16 cellular contexts compared by ENCODE assay signal in the genomic region with DNA sequence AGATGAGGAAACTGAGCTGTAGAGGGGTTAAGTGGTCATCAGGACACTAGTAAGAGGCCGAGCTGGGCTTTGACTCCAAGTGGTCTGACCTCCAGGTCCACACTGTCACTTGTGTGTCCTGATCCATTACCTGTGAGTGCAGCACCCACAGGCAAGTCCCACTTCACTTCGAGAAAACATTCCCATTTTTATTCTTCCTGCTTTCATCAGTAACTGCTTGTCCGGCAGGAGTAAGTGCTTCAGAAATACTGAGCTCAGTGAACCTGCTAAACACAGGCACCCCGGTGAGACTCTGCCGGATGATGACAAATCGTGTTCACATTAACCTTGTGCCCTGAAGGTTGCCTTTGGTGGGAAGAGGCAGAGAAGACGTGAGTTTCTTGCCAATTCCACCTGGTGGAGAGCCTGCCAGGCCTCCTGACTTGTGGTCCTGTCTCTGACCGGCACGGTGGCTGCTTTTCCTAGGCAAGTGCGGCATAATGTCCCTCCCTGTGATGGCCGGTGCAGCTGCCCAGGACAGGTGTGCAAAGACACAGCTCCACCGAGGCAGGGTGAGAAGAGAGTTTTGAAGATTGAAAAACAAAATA. TPM values are rescaled to one million over a fixed set of nuclear protein-coding genes. Genes with fewer than 3 reads are reported as not detected.
DNase-seq lines count a peak whose midpoint lies in the region; FAIRE-seq and TF ChIP-seq lines count a peak whose summit lies in the region.
"Had no signal": no experiment of that assay in that cellular context is flagged by ENCODE, and none has a peak within 500 bp of the region (broad histone marks: within the 10 kb centered on the region; RNA-seq: fewer than 3 reads in every experiment).

No MANE protein-coding gene starts in this region.

- H3K9me3 ChIP-seq in H9 (ENCODE audit: control insufficient read depth, low read depth, low read length) (no peaks in the 10 kb centered on the region), PC-9 (ENCODE audit: insufficient read depth, low read depth) (no peaks in the 10 kb centered on the region), kidney (ENCODE audit: control insufficient read depth in 1 of 2, low read length in 2 of 2) (no peaks in the 10 kb centered on the region)
- H3K9me3 ChIP-seq: SJCRH30 had no signal

- DNase-seq in ACHN (peak; percentile 91), H9 (peak; percentile 23), PC-9 (peak in 1 of 2 experiments; percentile 78), kidney (peak; percentile 82), cardiac septum (ENCODE audit: low spot score) (no peak), caudate nucleus (lab: John Stamatoyannopoulos, UW) (no peak), lower leg skin (ENCODE audit: low spot score in 2 of 2) (no peak)
- DNase-seq: DMS153, KBM-7, NCI-H1048, NCI-H1694 treated with DMSO at 0.1 percent for 48 hours, NCI-H446 treated with DMSO at 0.1 percent for 48 hours, SJCRH30, T-helper 17 cell had no signal

- H2BK20ac ChIP-seq in H9 (ENCODE audit: low read depth, low read length, poor library complexity, severe bottlenecking), result no peak overlapping the region

- H3K14ac ChIP-seq in H9 (ENCODE audit: insufficient read depth, low read length), result no peak overlapping the region

- H3K56ac ChIP-seq in H9 (ENCODE audit: insufficient read length, low read depth, low read length), result no peak overlapping the region

- no peak for TF ChIP-seq POLR2A in lower leg skin (IDR thresholded peaks at IDR 0.05)

- no TSS peak for BruUV-seq in PC-9 (replicated peaks; lab: Mats Ljungman, UMichigan)

- H3F3A ChIP-seq in PC-9 (ENCODE audit: insufficient read depth, low read depth), result peaks cover 6% of the 10 kb centered on the region; the same call in 1 of the 2 replicates

- no peak overlapping the region for H2BK15ac ChIP-seq in H9 (ENCODE audit: low read depth, low read length)

- H3K9ac ChIP-seq in H9 (ENCODE audit: extremely low read depth, insufficient read length, low read length), result no peak overlapping the region
- no peak overlapping the region for H3K9ac ChIP-seq in kidney (ENCODE audit: low read length in 2 of 2)

- no peak for FAIRE-seq in kidney (lab: Jason Lieb, UNC)

- no peaks in the 10 kb centered on the region for H3K79me1 ChIP-seq in H9 (ENCODE audit: insufficient read depth, low read depth, low read length, poor library complexity, severe bottlenecking)

- POLR2A ChIA-PET in PC-9 (lab: Charles Lee; ENCODE audit: unreplicated experiment), result no interaction called here

- TF ChIP-seq CTCF in H9 (conservative IDR thresholded peaks at IDR 0.05) (no peak), PC-9 (conservative IDR thresholded peaks at IDR 0.05) (no peak), kidney (IDR thresholded peaks at IDR 0.05; ENCODE audit: borderline replicate concordance, extremely low read depth, insufficient read depth) (no peak), lower leg skin (IDR thresholded peaks at IDR 0.05) (no peak)

- H3K23ac ChIP-seq in H9 (ENCODE audit: insufficient read length, low read depth, low read length), result no peak overlapping the region

- H3K4ac ChIP-seq in H9 (ENCODE audit: low read depth, low read length), result no peak overlapping the region

- no peak overlapping the region for H4K8ac ChIP-seq in H9 (replicated peaks; ENCODE audit: insufficient read length, low read depth, low read length)

- no peak overlapping the region for H3T11ph ChIP-seq in H9 (ENCODE audit: low read length)

- no peak overlapping the region for H4K5ac ChIP-seq in H9 (ENCODE audit: insufficient read length, low read depth, low read length)

- CTCF ChIA-PET in PC-9 (lab: Charles Lee), result no interaction called here

- intact Hi-C loops in PC-9 (cut with micrococcal nuclease; ENCODE audit: unreplicated experiment) (no loop called here), kidney (cut with DNase I) (no loop called here), cardiac septum (cut with DNase I) (no loop called here), lower leg skin (cut with DNase I; ENCODE audit: low total_unique reads) (no loop called here)

- H3K4me3 ChIP-seq in PC-9 (no peak overlapping the region), kidney (ENCODE audit: low read length in 2 of 2) (no peak overlapping the region), lower leg skin (ENCODE audit: low read depth, poor library complexity, severe bottlenecking) (no peak overlapping the region)
- H3K4me3 ChIP-seq: SJCRH30 had no signal

- H2AK5ac ChIP-seq in H9 (ENCODE audit: insufficient read length, low read length), result no peak overlapping the region

- no peaks in the 10 kb centered on the region for H3K36me3 ChIP-seq in PC-9 (ENCODE audit: low read depth)
- no peaks in the 10 kb centered on the region for H3K36me3 ChIP-seq in kidney (ENCODE audit: control insufficient read depth in 1 of 2, insufficient read depth in 2 of 2, low read length in 2 of 2)
- H3K36me3 ChIP-seq: SJCRH30 had no signal

- H3K4me2 ChIP-seq in H9 (ENCODE audit: insufficient read depth, insufficient read length, low read length), result no peak overlapping the region
- no peak overlapping the region for H3K4me2 ChIP-seq in PC-9

- H2BK5ac ChIP-seq in H9 (ENCODE audit: insufficient read length, low read length), result no peak overlapping the region

- H3K36me3 Mint-ChIP-seq in H9 (ENCODE audit: insufficient read depth in 1 of 3, low read depth in 3 of 3), result no peaks in the 10 kb centered on the region

- H2AFZ ChIP-seq in H9 (ENCODE audit: low read length) (no peak overlapping the region), PC-9 (no peak overlapping the region; the same call in 1 of the 2 replicates)

- H3K18ac ChIP-seq in H9 (ENCODE audit: insufficient read length, low read depth, low read length), result no peak overlapping the region

- H3K79me2 ChIP-seq in H9 (ENCODE audit: insufficient read depth, low read length) (no peaks in the 10 kb centered on the region), PC-9 (ENCODE audit: low read depth) (no peaks in the 10 kb centered on the region)

- in situ Hi-C loops in ACHN (cut with HindIII; ENCODE audit: low pct_ligation_motif_present, low pct_unique_long_range_greater_than_20kb, low sequenced_read_pairs), result no loop called here

- H3K27me3 ChIP-seq in H9 (ENCODE audit: insufficient read depth, low read length) (peaks cover 2% of the 10 kb centered on the region; the same call in 1 of the 2 replicates), PC-9 (ENCODE audit: insufficient read depth, low read depth) (no peaks in the 10 kb centered on the region)
- H3K27me3 ChIP-seq: SJCRH30 had no signal

- H3K4me1 ChIP-seq in H9 (ENCODE audit: insufficient read depth, low read length), result no peaks in the 10 kb centered on the region; the same call in 1 of the 2 replicates
- H3K4me1 ChIP-seq in PC-9 (replicated peaks; ENCODE audit: insufficient read depth), result peaks cover 5% of the 10 kb centered on the region
- no peaks in the 10 kb centered on the region for H3K4me1 ChIP-seq in kidney (ENCODE audit: control insufficient read depth in 1 of 2, insufficient read depth in 1 of 2, low read depth in 1 of 2, low read length in 2 of 2)
- H3K4me1 ChIP-seq: SJCRH30 had no signal

- H3K4me3 Mint-ChIP-seq in H9, result no peak overlapping the region
- H3K4me3 Mint-ChIP-seq: T-helper 17 cell had no signal

- no peaks in the 10 kb centered on the region for H3K23me2 ChIP-seq in H9 (ENCODE audit: insufficient read length, low read depth, low read length, poor library complexity, severe bottlenecking)

- no peak overlapping the region for H2BK120ac ChIP-seq in H9 (ENCODE audit: low read depth, low read length, poor library complexity, severe bottlenecking)

- H4K20me1 ChIP-seq in H9 (ENCODE audit: control insufficient read depth, insufficient read depth, insufficient read length) (no peaks in the 10 kb centered on the region), PC-9 (ENCODE audit: insufficient read depth) (no peaks in the 10 kb centered on the region)

- H3K27me3 Mint-ChIP-seq in H9 (ENCODE audit: low read depth), result peaks cover 18% of the 10 kb centered on the region

- H3K9me2 ChIP-seq in PC-9 (ENCODE audit: insufficient read depth), result no peaks in the 10 kb centered on the region

- H3K27ac ChIP-seq in H9 (ENCODE audit: insufficient read length, low read depth, low read length) (no peak overlapping the region), PC-9 (peak overlapping the region; percentile 16; the same call in 1 of the 2 replicates), kidney (ENCODE audit: low read depth in 2 of 2, low read length in 2 of 2) (no peak overlapping the region), caudate nucleus (ENCODE audit: low read depth, low read length) (no peak overlapping the region)
- H3K27ac ChIP-seq: C4-2B, RWPE1, SJCRH30 had no signal

- WGBS in H9 (ENCODE audit: extremely low coverage, insufficient read length, low lambda C conversion rate), result no CpG with 5 or more reads among the region's 12 CpGs
- WGBS in lower leg skin, 2 donors, result 76 to 79% methylated on average over 12 of the region's 12 CpGs

- H3K4me1 Mint-ChIP-seq in H9, result peaks cover 20 to 23% of the 10 kb centered on the region in 2 experiments

- H4K91ac ChIP-seq in H9 (ENCODE audit: insufficient read length, low read depth, low read length), result no peak overlapping the region

- H3K27ac Mint-ChIP-seq in H9, result no peak overlapping the region
- H3K27ac Mint-ChIP-seq: T-helper 17 cell had no signal

- H3K9me3 Mint-ChIP-seq in H9, result no peaks in the 10 kb centered on the region; a peak in 2 of 5 replicates

- H2BK12ac ChIP-seq in H9 (ENCODE audit: insufficient read length, low read depth, low read length), result no peak overlapping the region

RNA-seq across cellular contexts. Expression of a gene that starts 29.4 kb away (rescaled TPM):
- 11.9 and 12.1 TPM in 2 replicates for total RNA-seq in H9 (2021)
- 16.3 and 20.7 TPM in 2 replicates for total RNA-seq in PC-9 (2021)
- 19.8 TPM for total RNA-seq in kidney
- 9.0 TPM for polyA plus RNA-seq in kidney (ENCODE audit: insufficient read depth, low read depth, low replicate concordance)
- 18.0 TPM for total RNA-seq in cardiac septum
- 10 to 100 TPM; 10.6 to 14.3 (median 11.7) TPM for total RNA-seq in lower leg skin

Comparison
In these comparisons a context has a peak if more than half of its experiments do, and no peak if none do; other contexts are left out.
1. DNase-seq: peak in ACHN (single experiment), H9 (single experiment) and kidney (single experiment); none in cardiac septum (single experiment), caudate nucleus (0 of 61) and lower leg skin (0 of 2).